23 cellular contexts compared by ENCODE assay signal in the genomic region with DNA sequence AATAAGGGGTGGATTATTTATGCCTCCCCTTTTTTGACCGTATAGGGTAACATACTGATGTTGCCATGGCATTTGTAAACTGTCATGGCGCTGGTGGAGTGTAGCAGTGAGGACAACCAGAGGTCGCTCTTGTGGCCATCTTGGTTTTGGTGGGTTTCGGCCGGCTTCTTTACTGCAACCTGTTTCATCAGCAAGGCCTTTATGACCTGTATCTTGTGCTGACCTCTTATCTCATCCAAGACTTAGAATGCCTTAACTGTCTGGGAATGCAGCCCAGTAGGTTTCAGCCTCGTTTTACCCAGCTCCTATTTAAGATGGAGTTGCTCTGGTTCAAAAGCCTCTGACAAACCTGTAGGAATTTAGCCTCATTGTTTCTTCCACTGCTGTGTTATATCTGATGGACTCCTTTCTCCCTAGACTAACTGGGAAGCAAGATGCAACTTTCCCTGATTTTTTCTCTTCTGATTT.
A peak's percentile ranks its signal among the peaks of the same experiment; 100 is the strongest.
DNase-seq lines count a peak whose midpoint lies in the region; ATAC-seq, FAIRE-seq and TF ChIP-seq lines count a peak whose summit lies in the region.
"Had no signal": no experiment of that assay in that cellular context is flagged by ENCODE, and none has a peak within 500 bp of the region (broad histone marks: within the 10 kb centered on the region; RNA-seq: fewer than 3 reads in every experiment).

No MANE protein-coding gene starts in this region.

- no peak for FAIRE-seq in K562 (lab: Jason Lieb, UNC)
- FAIRE-seq: astrocyte had no signal

- no peak for TF ChIP-seq RAD21 in K562 (CRISPR knock-in tag; conservative IDR thresholded peaks at IDR 0.05 in 1 of 2, IDR thresholded peaks at IDR 0.05 in 1 of 2)

- H3K4me2 ChIP-seq in K562 (ENCODE audit: insufficient read depth, low read length) = no peak overlapping the region

- peaks cover 6% of the 10 kb centered on the region for H3K9me1 ChIP-seq in K562 (ENCODE audit: control insufficient read depth, insufficient read depth, low read length)

- peaks cover 20% of the 10 kb centered on the region for H3K79me2 ChIP-seq in K562 (ENCODE audit: control insufficient read depth, insufficient read depth, low read length)

- no peak for TF ChIP-seq POLR2A in K562 (conservative IDR thresholded peaks at IDR 0.05)

- CTCF ChIA-PET in CD8-positive, alpha-beta T cell (lab: Charles Lee) = no interaction called here
- CTCF ChIA-PET in K562 (lab: Yijun Ruan, JAX; ENCODE audit: low intra/inter-chr PET ratio) = no interaction called here

- POLR2A ChIA-PET in CD8-positive, alpha-beta T cell (lab: Charles Lee) = no interaction called here
- POLR2A ChIA-PET in K562 (lab: Yijun Ruan, JAX) = no interaction called here

- H3K4me1 ChIP-seq in CD8-positive, alpha-beta T cell (ENCODE audit: insufficient read depth, low read length) = peaks cover 95% of the 10 kb centered on the region
- H3K4me1 ChIP-seq in K562 (replicated peaks in 1 of 2; ENCODE audit: control insufficient read depth in 2 of 2, insufficient read depth in 2 of 2, low read length in 2 of 2) = peaks cover 6 to 9% of the 10 kb centered on the region in 2 experiments; a peak in 3 of 5 replicates
- H3K4me1 ChIP-seq in psoas muscle = peaks cover 72% of the 10 kb centered on the region

- H3K27me3 Mint-ChIP-seq in CD8-positive, alpha-beta T cell (ENCODE audit: low read depth) = no peaks in the 10 kb centered on the region
- no peaks in the 10 kb centered on the region for H3K27me3 Mint-ChIP-seq in IgD-negative memory B cell
- H3K27me3 Mint-ChIP-seq: activated CD4-positive, alpha-beta T cell treated with anti-CD3 and anti-CD28 coated beads, Interleukin-2, amount 10 ng/mL, durations not matched to agents 24 days and 14 days; naive B cell had no signal

- H2AFZ ChIP-seq in K562 (ENCODE audit: low read depth, low read length) = no peak overlapping the region

- TF ChIP-seq EP300 in K562 (IDR thresholded peaks at IDR 0.05; ENCODE audit: low read length) = peak; percentile 24; the same call in 1 of the 2 replicates

- peaks cover 91% of the 10 kb centered on the region for H3K4me1 Mint-ChIP-seq in CD8-positive, alpha-beta T cell (ENCODE audit: low read depth)
- peaks cover 55 to 73% (median 66%) of the 10 kb centered on the region in 3 donors for H3K4me1 Mint-ChIP-seq in IgD-negative memory B cell

- no peaks in the 10 kb centered on the region for H3K36me3 ChIP-seq in CD8-positive, alpha-beta T cell (ENCODE audit: insufficient read depth, low read length)
- H3K36me3 ChIP-seq in K562 (ENCODE audit: control insufficient read depth, insufficient read depth, low read length) (no peaks in the 10 kb centered on the region; the same call in 1 of the 3 replicates), psoas muscle (ENCODE audit: insufficient read depth in 1 of 2, low read depth in 1 of 2) (no peaks in the 10 kb centered on the region)

- no peak overlapping the region for H3K27ac ChIP-seq in CD8-positive, alpha-beta T cell (ENCODE audit: low read depth, low read length)
- no peak overlapping the region for H3K27ac ChIP-seq in K562 (ENCODE audit: extremely low read depth, low read depth, low read length)
- H3K27ac ChIP-seq in psoas muscle = peak overlapping the region; percentile 95

- H4K20me1 ChIP-seq in K562 (replicated peaks; ENCODE audit: control insufficient read depth, insufficient read depth, low read length) = peaks cover 1% of the 10 kb centered on the region; the same call in 1 of the 2 replicates

- no peak for DNase-seq in CD8-positive, alpha-beta T cell
- DNase-seq in K562 (ENCODE audit: extremely low read depth in 1 of 4, low spot score in 3 of 4) (no peak), psoas muscle (no peak), sciatic nerve (ENCODE audit: low spot score) (no peak), NCI-H1048 (lab: John Stamatoyannopoulos, UW) (no peak)
- DNase-seq: activated CD4-positive, alpha-beta T cell treated with anti-CD3 and anti-CD28 coated beads, Interleukin-2, amount 10 ng/mL, durations not matched to agents 24 days and 14 days; activated CD8-positive, alpha-beta memory T cell treated with anti-CD3 and anti-CD28 coated beads, Interleukin-2, amount 50 U/mL, for 48 hours; activated effector memory CD4-positive, alpha-beta T cell treated with anti-CD3 and anti-CD28 coated beads, Interleukin-2, amount 50 U/mL, for 16 hours; Calu3; effector memory CD4-positive, alpha-beta T cell; mesenchymal stem cell; naive B cell; NCI-H2171 treated with DMSO at 0.1 percent for 48 hours; NCI-H748 treated with DMSO at 0.1 percent for 48 hours; OCI-M1; stimulated activated CD4-positive, alpha-beta T cell treated with anti-CD3 and anti-CD28 coated beads, Interleukin-2, amount 100 ng/mL, for 24 hours; stimulated activated naive CD4-positive, alpha-beta T cell; SW 1271 had no signal

- BruUV-seq in K562 (replicated peaks; lab: Mats Ljungman, UMichigan) = no TSS peak

- H3K27me3 ChIP-seq in CD8-positive, alpha-beta T cell (ENCODE audit: insufficient read depth, low read length) = no peaks in the 10 kb centered on the region
- H3K27me3 ChIP-seq in K562 (ENCODE audit: control insufficient read depth in 2 of 2, insufficient read depth in 2 of 2, low read length in 2 of 2) (no peaks in the 10 kb centered on the region), psoas muscle (ENCODE audit: insufficient read depth in 3 of 3, low read length in 2 of 3) (no peaks in the 10 kb centered on the region)

- H3K9me3 Mint-ChIP-seq in CD8-positive, alpha-beta T cell = no peaks in the 10 kb centered on the region
- H3K9me3 Mint-ChIP-seq in IgD-negative memory B cell = no peaks in the 10 kb centered on the region
- H3K9me3 Mint-ChIP-seq: activated CD4-positive, alpha-beta T cell treated with anti-CD3 and anti-CD28 coated beads, Interleukin-2, amount 10 ng/mL, durations not matched to agents 24 days and 14 days; naive B cell had no signal

- H3K4me3 Mint-ChIP-seq in CD8-positive, alpha-beta T cell = peak overlapping the region; percentile 32
- H3K4me3 Mint-ChIP-seq in IgD-negative memory B cell = peak overlapping the region in 1 of 4 donors; percentile 32
- H3K4me3 Mint-ChIP-seq: activated CD4-positive, alpha-beta T cell treated with anti-CD3 and anti-CD28 coated beads, Interleukin-2, amount 10 ng/mL, durations not matched to agents 24 days and 14 days had no signal

- ATAC-seq in CD8-positive, alpha-beta T cell = no peak
- ATAC-seq in K562 (no peak), psoas muscle (no peak), sciatic nerve (no peak), HG03565 (IDR thresholded peaks at IDR 0.05; ENCODE audit: unreplicated experiment) (no peak), GM18907 (IDR thresholded peaks at IDR 0.05; ENCODE audit: unreplicated experiment) (no peak)
- ATAC-seq: Right ventricle myocardium inferior had no signal

- no peaks in the 10 kb centered on the region for H3K9me3 ChIP-seq in CD8-positive, alpha-beta T cell (ENCODE audit: low read length)
- H3K9me3 ChIP-seq in K562 (replicated peaks; ENCODE audit: control insufficient read depth, insufficient read depth, low read depth, low read length) (no peaks in the 10 kb centered on the region), psoas muscle (no peaks in the 10 kb centered on the region)

- intact Hi-C loops in CD8-positive, alpha-beta T cell (cut with DNase I, micrococcal nuclease) = loop anchor here in 1 of 2 experiments (2.0 kb wide), 2 partner anchors 15 to 105 kb away; no protein-coding TSS in a partner anchor
- intact Hi-C loops in K562 (cut with micrococcal nuclease) (no loop called here), psoas muscle (cut with DNase I) (loop anchor here in 1 of 2 donors (5.0 kb wide), 1 partner anchor 70 kb away; the partner anchor contains the start of gene TMEM131L), sciatic nerve (cut with DNase I) (no loop called here)

- in situ Hi-C loops in K562 (cut with MboI) = no loop called here

- H3K9ac ChIP-seq in K562 (ENCODE audit: insufficient read depth in 1 of 2, low read depth in 2 of 2, low read length in 2 of 2) = no peak overlapping the region

- no peak overlapping the region for H3K4me3 ChIP-seq in CD8-positive, alpha-beta T cell (ENCODE audit: low read depth, low read length)
- no peak overlapping the region for H3K4me3 ChIP-seq in K562
- no peak overlapping the region for H3K4me3 ChIP-seq in psoas muscle

- no peak for TF ChIP-seq CTCF in CD8-positive, alpha-beta T cell (IDR thresholded peaks at IDR 0.05)
- no peak for TF ChIP-seq CTCF in K562 (IDR thresholded peaks at IDR 0.05 in 2 of 3, conservative IDR thresholded peaks at IDR 0.05 in 1 of 3; ENCODE audit: insufficient read depth in 2 of 3, low read depth in 1 of 3, low read length in 3 of 3)
- TF ChIP-seq CTCF in psoas muscle (IDR thresholded peaks at IDR 0.05) = no peak

- 35% methylated on average over 4 of the region's 6 CpGs for WGBS in K562 (ENCODE audit: insufficient coverage, low coverage, missing lambda C conversion rate)
- WGBS in psoas muscle, 3 donors = 73 to 82% (median 75%) methylated on average over 6 of the region's 6 CpGs

- peaks cover 34% of the 10 kb centered on the region for H3K36me3 Mint-ChIP-seq in CD8-positive, alpha-beta T cell
- peaks cover 3% of the 10 kb centered on the region for H3K36me3 Mint-ChIP-seq in IgD-negative memory B cell

- peak overlapping the region; percentile 71 for H3K27ac Mint-ChIP-seq in CD8-positive, alpha-beta T cell
- peak overlapping the region in 2 of 3 donors; percentile 44 to 92 for H3K27ac Mint-ChIP-seq in IgD-negative memory B cell
- H3K27ac Mint-ChIP-seq: activated CD4-positive, alpha-beta T cell treated with anti-CD3 and anti-CD28 coated beads, Interleukin-2, amount 10 ng/mL, durations not matched to agents 24 days and 14 days had no signal

TF ChIP-seq in K562, 482 proteins besides CTCF, POLR2A, EP300 and RAD21 (continues in another document):
- TF ChIP-seq TCFL5 (CRISPR knock-in tag; conservative IDR thresholded peaks at IDR 0.05) (0 out of 2 replicates have a peak, but pooled peaks have one; percentile 68), ZFP36 (IDR thresholded peaks at IDR 0.05; ENCODE audit: low read depth, low read length, partially characterized antibody) (no peak), ILK (tag; IDR thresholded peaks at IDR 0.05; ENCODE audit: borderline replicate concordance, low read depth) (peak; percentile 82), CBFA2T2 (conservative IDR thresholded peaks at IDR 0.05) (no peak), MTA2 (IDR thresholded peaks at IDR 0.05; ENCODE audit: low read depth) (no peak), GABPB2 (CRISPR knock-in tag; conservative IDR thresholded peaks at IDR 0.05) (no peak), CSDE1 (IDR thresholded peaks at IDR 0.05) (no peak), MXI1 (IDR thresholded peaks at IDR 0.05; ENCODE audit: low read depth, low read length) (no peak), DLX4 (CRISPR knock-in tag; IDR thresholded peaks at IDR 0.05) (no peak), DMBX1 (CRISPR knock-in tag; IDR thresholded peaks at IDR 0.05; ENCODE audit: borderline replicate concordance) (peak; percentile 99), ZNF175 (CRISPR knock-in tag; IDR thresholded peaks at IDR 0.05; ENCODE audit: low read depth) (peak; percentile 99), ZNF79 (CRISPR knock-in tag; IDR thresholded peaks at IDR 0.05; ENCODE audit: low read depth) (peak; percentile 82)
